Comparison of ENCODE assay signal across 12 cellular contexts in genomic region chr7:73892003-73892975, GRCh38. TPM values are rescaled to one million over a fixed set of nuclear protein-coding genes. Genes with fewer than 3 reads are reported as not detected.
DNase-seq lines count a peak whose midpoint lies in the region; ATAC-seq and TF ChIP-seq lines count a peak whose summit lies in the region.
"Had no signal": no experiment of that assay in that cellular context is flagged by ENCODE, and none has a peak within 500 bp of the region (broad histone marks: within the 10 kb centered on the region; RNA-seq: fewer than 3 reads in every experiment).

No MANE protein-coding gene starts in this region.

- 52 to 54% methylated on average over 11 of the region's 11 CpGs for WGBS in esophagus, 2 donors
- WGBS in sigmoid colon, 2 donors, result 55 to 65% methylated on average over 11 of the region's 11 CpGs

- no peak for TF ChIP-seq POLR2A in sigmoid colon (IDR thresholded peaks at IDR 0.05)

- no peak for TF ChIP-seq EP300 in sigmoid colon (IDR thresholded peaks at IDR 0.05)

- no peak overlapping the region for H3K4me3 ChIP-seq in esophagus (ENCODE audit: low read depth in 1 of 2, low read length in 2 of 2)
- no peak overlapping the region for H3K4me3 ChIP-seq in sigmoid colon
- H3K4me3 ChIP-seq in dorsolateral prefrontal cortex, result no peak overlapping the region
- H3K4me3 ChIP-seq: adrenal gland, spleen had no signal

- H3K27me3 ChIP-seq in esophagus (ENCODE audit: control insufficient read depth in 1 of 2, insufficient read depth in 2 of 2, low read length in 2 of 2), result no peaks in the 10 kb centered on the region
- H3K27me3 ChIP-seq in sigmoid colon, result no peaks in the 10 kb centered on the region
- peaks cover 0 to 6% (median 0%) of the 10 kb centered on the region in 45 donors for H3K27me3 ChIP-seq in dorsolateral prefrontal cortex
- H3K27me3 ChIP-seq: adrenal gland had no signal

- H3K36me3 ChIP-seq in esophagus (ENCODE audit: control insufficient read depth in 2 of 2, insufficient read depth in 2 of 2, low read length in 1 of 2) (no peaks in the 10 kb centered on the region), sigmoid colon (no peaks in the 10 kb centered on the region)
- H3K36me3 ChIP-seq: adrenal gland, spleen had no signal

- in situ Hi-C loops in KBM-7 (cut with MboI; ENCODE audit: low pct_unique_long_range_greater_than_20kb, low sequenced_read_pairs), result no loop called here

- H3K27ac ChIP-seq in esophagus (ENCODE audit: low read depth in 2 of 2, low read length in 1 of 2) (peak overlapping the region; percentile 1 to 48), sigmoid colon (peak overlapping the region; percentile 60 to 77 (median 74)), dorsolateral prefrontal cortex (no peak overlapping the region)

- DNase-seq in HCEC 1CT, result peak; percentile 52
- DNase-seq in RPMI7951 (ENCODE audit: low read depth), result peak; percentile 56
- DNase-seq in sigmoid colon, result no peak
- no peak for DNase-seq in KBM-7
- DNase-seq in NCI-H146 (lab: John Stamatoyannopoulos, UW), result no peak
- DNase-seq in dorsolateral prefrontal cortex, result no peak
- DNase-seq: SHP77 treated with DMSO at 0.1 percent for 48 hours, spleen had no signal

- intact Hi-C loops in sigmoid colon (cut with DNase I) (no loop called here), dorsolateral prefrontal cortex (cut with DNase I) (loop anchor here in 1 of 2 donors (10.0 kb wide), 2 partner anchors 73 to 123 kb away; no protein-coding TSS in a partner anchor)

- TF ChIP-seq CTCF in sigmoid colon (IDR thresholded peaks at IDR 0.05) (no peak), dorsolateral prefrontal cortex (IDR thresholded peaks at IDR 0.05 in 54 of 56, conservative IDR thresholded peaks at IDR 0.05 in 2 of 56; ENCODE audit: low read depth in 1 of 56, partially characterized antibody in 56 of 56) (no peak)

- H3K4me1 ChIP-seq in esophagus (ENCODE audit: control insufficient read depth in 2 of 2, insufficient read depth in 2 of 2, low read length in 1 of 2) (peaks cover 12 to 13% of the 10 kb centered on the region in 2 donors), sigmoid colon (peaks cover 0 to 33% (median 28%) of the 10 kb centered on the region in 4 donors)
- H3K4me1 ChIP-seq: adrenal gland had no signal

- H3K9me3 ChIP-seq in esophagus (ENCODE audit: control insufficient read depth in 2 of 2, insufficient read depth in 1 of 2, low read depth in 1 of 2, low read length in 1 of 2) (no peaks in the 10 kb centered on the region), sigmoid colon (peaks cover 0 to 3% (median 0%) of the 10 kb centered on the region in 4 donors)
- H3K9me3 ChIP-seq: adrenal gland had no signal

- no peak for ATAC-seq in HG02981 (IDR thresholded peaks at IDR 0.05; ENCODE audit: unreplicated experiment)

RNA-seq across cellular contexts. Expression of gene TMEM270, which starts 31.3 kb away (rescaled TPM):
- not detected in 2 replicates for total RNA-seq in RPMI7951 (2014; rRNA removed; shearing (Covaris generic))
- polyA plus RNA-seq in esophagus, result not detected
- not detected for total RNA-seq in sigmoid colon
- polyA plus RNA-seq in sigmoid colon, result under 1 TPM in 1 of 3 donors, not detected in 2; 0.39 TPM
- under 1 TPM in 1 of 120 experiments, not detected in 119; 0.79 TPM for total RNA-seq in dorsolateral prefrontal cortex
- total RNA-seq: adrenal gland, glomerular endothelial cell, spleen had no signal
- polyA plus RNA-seq: spleen had no signal

RNA-seq across cellular contexts. Expression of gene METTL27, which starts 50.0 kb away (rescaled TPM):
- total RNA-seq in RPMI7951 (2014; rRNA removed; shearing (Covaris generic)), result 0.12 and 0.29 TPM in 2 replicates
- polyA plus RNA-seq in esophagus (1 to 10 TPM in 1 of 2 donors, under 1 TPM in 1; 0.45 to 1.1 TPM), sigmoid colon (10 to 100 TPM in 1 of 3 donors, 1 to 10 TPM in 2; 2.1 to 12.3 (median 4.8) TPM)
- total RNA-seq in sigmoid colon (1 to 10 TPM in 3 of 4 donors, under 1 TPM in 1; 0.99 to 5.5 (median 2.1) TPM), dorsolateral prefrontal cortex (1 to 10 TPM in 112 of 120 experiments, under 1 TPM in 6, not detected in 2; 0.54 to 7.6 (median 2.3) TPM)

Comparison
In these comparisons a context has a peak if more than half of its experiments do, and no peak if none do; other contexts are left out.
1. DNase-seq: peak in HCEC 1CT (single experiment) and RPMI7951 (single experiment); none in sigmoid colon (single experiment), KBM-7 (single experiment), NCI-H146 (single experiment) and dorsolateral prefrontal cortex (0 of 10).
2. H3K27ac ChIP-seq: peak in esophagus (2 of 2) and sigmoid colon (4 of 4); none in dorsolateral prefrontal cortex (0 of 59).